ENCODE assay signal across 20 cellular contexts in the genomic region with DNA sequence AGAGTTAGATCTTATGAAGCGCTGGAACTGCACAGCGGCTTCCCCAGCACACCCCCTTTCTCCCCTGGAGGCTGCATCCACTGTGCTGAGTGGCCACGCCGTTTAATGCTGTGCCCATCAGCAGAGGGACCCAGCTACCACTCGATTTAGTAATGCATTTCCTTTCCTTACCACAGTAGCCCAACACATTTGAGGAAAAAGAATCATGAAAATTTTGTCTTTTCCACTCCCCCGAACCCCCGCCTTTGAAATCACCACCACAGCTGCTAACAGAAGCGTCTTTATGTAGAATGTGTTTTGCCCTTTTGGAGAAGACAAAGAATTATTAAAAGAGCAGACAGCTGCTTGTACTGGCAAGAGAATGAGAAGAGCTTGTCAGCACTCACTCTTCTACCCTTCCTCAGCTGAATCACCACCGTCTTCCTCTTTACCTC.
A peak's percentile ranks its signal among the peaks of the same experiment; 100 is the strongest.
DNase-seq lines count a peak whose midpoint lies in the region; ATAC-seq, FAIRE-seq and TF ChIP-seq lines count a peak whose summit lies in the region.
"Had no signal": no experiment of that assay in that cellular context is flagged by ENCODE, and none has a peak within 500 bp of the region (broad histone marks: within the 10 kb centered on the region; RNA-seq: fewer than 3 reads in every experiment).

No MANE protein-coding gene starts in this region.

- no peak overlapping the region for H3K4me3 ChIP-seq in left ventricle myocardium inferior
- H3K4me3 ChIP-seq: MG63 had no signal

- DNase-seq in C1 segment of cervical spinal cord (lab: John Stamatoyannopoulos, UW) (peak in 12 of 14 donors; percentile 21 to 77 (median 56)), left ventricle myocardium inferior (no peak), nucleus accumbens (lab: John Stamatoyannopoulos, UW) (peak in 48 of 56 donors; percentile 21 to 88 (median 67)), NCI-H1092 treated with DMSO at 0.1 percent for 48 hours (lab: John Stamatoyannopoulos, UW) (no peak), D721Med (ENCODE audit: insufficient read length, low spot score) (no peak)
- DNase-seq: activated CD4-positive, alpha-beta T cell treated with anti-CD3 and anti-CD28 coated beads, Interleukin-2, amount 50 U/mL, for 1 hour; activated effector memory CD4-positive, alpha-beta T cell treated with anti-CD3 and anti-CD28 coated beads, Interleukin-2, amount 50 U/mL, for 16 hours; activated naive CD8-positive, alpha-beta T cell treated with anti-CD3 and anti-CD28 coated beads, Interleukin-2, amount 50 U/mL, for 24 hours; DMS 273 treated with DMSO at 0.1 percent for 48 hours; mesendoderm; MG63; NCI-H146; NCI-H748 treated with DMSO at 0.1 percent for 48 hours; nephron progenitor cell; PC-3; stimulated activated CD8-positive, alpha-beta memory T cell treated with anti-CD3 and anti-CD28 coated beads, Interleukin-4, amount 100 ng/mL, for 48 hours had no signal

- TF ChIP-seq CTCF in left ventricle myocardium inferior (IDR thresholded peaks at IDR 0.05; ENCODE audit: borderline replicate concordance) (no peak), D721Med (IDR thresholded peaks at IDR 0.05; ENCODE audit: insufficient read depth, missing control alignments) (no peak)

- ATAC-seq in GM21515 (IDR thresholded peaks at IDR 0.05; ENCODE audit: unreplicated experiment), result no peak
- ATAC-seq in HG02588 (IDR thresholded peaks at IDR 0.05; ENCODE audit: unreplicated experiment), result no peak
- ATAC-seq: activated naive CD8-positive, alpha-beta T cell treated with anti-CD3 and anti-CD28 coated beads, Interleukin-2, amount 50 U/mL, for 24 hours; PC-3 had no signal

- H3K36me3 ChIP-seq in left ventricle myocardium inferior, result no peaks in the 10 kb centered on the region
- H3K36me3 ChIP-seq: MG63 had no signal

- H3K27me3 ChIP-seq in left ventricle myocardium inferior (ENCODE audit: low read depth), result peaks cover 5% of the 10 kb centered on the region

- no peaks in the 10 kb centered on the region for H3K4me1 ChIP-seq in left ventricle myocardium inferior

- no peaks in the 10 kb centered on the region for H3K9me3 ChIP-seq in left ventricle myocardium inferior (replicated peaks)
- H3K9me3 ChIP-seq: MG63 had no signal

- FAIRE-seq in D721Med (lab: Jason Lieb, UNC), result no peak

- H3K27ac ChIP-seq in angular gyrus (ENCODE audit: low read depth, low read length) (peak overlapping the region; percentile 99), left ventricle myocardium inferior (replicated peaks) (peak overlapping the region; percentile 42)
- H3K27ac ChIP-seq: epithelial cell of prostate had no signal

- intact Hi-C loops in left ventricle myocardium inferior (cut with micrococcal nuclease), result no loop called here

Comparison
In these comparisons a context has a peak if more than half of its experiments do, and no peak if none do; other contexts are left out.
1. DNase-seq: peak in C1 segment of cervical spinal cord (12 of 14) and nucleus accumbens (48 of 56); none in left ventricle myocardium inferior (single experiment), NCI-H1092 treated with DMSO at 0.1 percent for 48 hours (single experiment) and D721Med (single experiment).